Comparison of ENCODE assay signal across 8 cellular contexts in genomic region chr1:36397378-36398230, GRCh38. TPM values are rescaled to one million over a fixed set of nuclear protein-coding genes. Genes with fewer than 3 reads are reported as not detected.
DNase-seq lines count a peak whose midpoint lies in the region; ATAC-seq and TF ChIP-seq lines count a peak whose summit lies in the region.

Gene LSM10, minus strand, starts transcription at chr1:36397908. Its CDS starts 3,779 bp downstream, at chr1:36394129.

- peak within 1 kb of the TSS; percentile 59 for H2AFZ ChIP-seq in SU-DHL-6 (ENCODE audit: low read depth, low read length, severe bottlenecking)

- H3F3A ChIP-seq in SU-DHL-6 (ENCODE audit: insufficient read depth): peaks cover 32% of the 10 kb centered on the region

- peak within 1 kb of the TSS; percentile 98 for H3K4me3 Mint-ChIP-seq in activated naive CD8-positive, alpha-beta T cell treated with anti-CD3 and anti-CD28 coated beads for 36 hours
- peak within 1 kb of the TSS; percentile 97 for H3K4me3 Mint-ChIP-seq in glutamatergic neuron (ENCODE audit: unreplicated experiment)

- TF ChIP-seq EP300 in ovary (IDR thresholded peaks at IDR 0.05): peak; percentile 48

- H3K36me3 Mint-ChIP-seq in activated naive CD8-positive, alpha-beta T cell treated with anti-CD3 and anti-CD28 coated beads for 36 hours: peaks cover 15% of the 10 kb centered on the region
- H3K36me3 Mint-ChIP-seq in glutamatergic neuron (ENCODE audit: unreplicated experiment): no peaks in the 10 kb centered on the region

- intact Hi-C loops in ovary (cut with DNase I): no loop called here

- 0% methylated on average over 50 to 60 of the region's 60 CpGs for WGBS in ovary, 3 donors
- WGBS in thymus: under 1% methylated on average over 60 of the region's 60 CpGs

- H3K4me1 Mint-ChIP-seq in activated naive CD8-positive, alpha-beta T cell treated with anti-CD3 and anti-CD28 coated beads for 36 hours: peaks cover 26% of the 10 kb centered on the region
- peaks cover 7% of the 10 kb centered on the region for H3K4me1 Mint-ChIP-seq in glutamatergic neuron (ENCODE audit: low read depth, unreplicated experiment)

- H3K9me3 ChIP-seq in SU-DHL-6 (ENCODE audit: insufficient read depth, low read length) (peaks cover 6% of the 10 kb centered on the region; the same call in 1 of the 2 replicates), ovary (no peaks in the 10 kb centered on the region), thymus (ENCODE audit: control insufficient read depth) (no peaks in the 10 kb centered on the region)

- peak; percentile 78 for TF ChIP-seq POLR2A in GM10847 (IDR thresholded peaks at IDR 0.05; ENCODE audit: extremely low read depth, insufficient read length)
- TF ChIP-seq POLR2A in ovary (IDR thresholded peaks at IDR 0.05): peak; percentile 97

- H3K4me3 ChIP-seq in SU-DHL-6 (ENCODE audit: insufficient read depth, low read length, poor library complexity, severe bottlenecking) (peak within 1 kb of the TSS; percentile 60), ovary (peak within 1 kb of the TSS; percentile 62), thymus (ENCODE audit: low read length) (peak within 1 kb of the TSS; percentile 96)

- DNase-seq in NCI-H1417 (lab: John Stamatoyannopoulos, UW) (peak; percentile 87 to 93 (median 93)), glutamatergic neuron (peak; percentile 95), ovary (peak; percentile 89 to 96 (median 93))
- DNase-seq in activated naive CD8-positive, alpha-beta T cell treated with anti-CD3 and anti-CD28 coated beads for 36 hours: peak; percentile 91

- H3K9ac ChIP-seq in SU-DHL-6 (ENCODE audit: low read length): peak within 1 kb of the TSS; percentile 66

- peaks cover 19% of the 10 kb centered on the region for H3K79me2 ChIP-seq in SU-DHL-6 (ENCODE audit: insufficient read depth, low read length)

- TF ChIP-seq CTCF in SU-DHL-6 (IDR thresholded peaks at IDR 0.05; ENCODE audit: insufficient read depth, low read length, poor library complexity, severe bottlenecking): no peak
- no peak for TF ChIP-seq CTCF in glutamatergic neuron (IDR thresholded peaks at IDR 0.05; ENCODE audit: partially characterized antibody, unreplicated experiment)
- no peak for TF ChIP-seq CTCF in ovary (IDR thresholded peaks at IDR 0.05)

- H3K27ac ChIP-seq in SU-DHL-6 (ENCODE audit: low read depth, low read length) (peak within 1 kb of the TSS; percentile 76), ovary (peak within 1 kb of the TSS; percentile 52 to 84), thymus (ENCODE audit: low read depth) (peak within 1 kb of the TSS; percentile 88)

- no peaks in the 10 kb centered on the region for H3K27me3 ChIP-seq in SU-DHL-6 (ENCODE audit: low read length)
- H3K27me3 ChIP-seq in ovary: no peaks in the 10 kb centered on the region
- H3K27me3 ChIP-seq in thymus (ENCODE audit: control insufficient read depth, insufficient read depth): no peaks in the 10 kb centered on the region

- peak; percentile 90 for ATAC-seq in HG02759 (IDR thresholded peaks at IDR 0.05; ENCODE audit: unreplicated experiment)

- no peaks in the 10 kb centered on the region for H4K20me1 ChIP-seq in SU-DHL-6 (ENCODE audit: low read depth, low read length)

- peak within 1 kb of the TSS; percentile 99 for H3K27ac Mint-ChIP-seq in activated naive CD8-positive, alpha-beta T cell treated with anti-CD3 and anti-CD28 coated beads for 36 hours
- peak within 1 kb of the TSS; percentile 94 for H3K27ac Mint-ChIP-seq in glutamatergic neuron (ENCODE audit: unreplicated experiment)

- peaks cover 3% of the 10 kb centered on the region for H3K4me1 ChIP-seq in ovary (ENCODE audit: insufficient read depth)
- peaks cover 3% of the 10 kb centered on the region for H3K4me1 ChIP-seq in thymus (ENCODE audit: control insufficient read depth, insufficient read depth, low read length)

- no peaks in the 10 kb centered on the region for H3K9me2 ChIP-seq in SU-DHL-6 (replicated peaks; ENCODE audit: insufficient read depth, low read length)

- no peaks in the 10 kb centered on the region for H3K27me3 Mint-ChIP-seq in activated naive CD8-positive, alpha-beta T cell treated with anti-CD3 and anti-CD28 coated beads for 36 hours
- peaks cover 4% of the 10 kb centered on the region for H3K27me3 Mint-ChIP-seq in glutamatergic neuron (ENCODE audit: unreplicated experiment)

- no peaks in the 10 kb centered on the region for H3K9me3 Mint-ChIP-seq in activated naive CD8-positive, alpha-beta T cell treated with anti-CD3 and anti-CD28 coated beads for 36 hours
- peaks cover 1% of the 10 kb centered on the region for H3K9me3 Mint-ChIP-seq in glutamatergic neuron (ENCODE audit: unreplicated experiment)

- H3K36me3 ChIP-seq in SU-DHL-6 (ENCODE audit: low read length) (no peaks in the 10 kb centered on the region), ovary (no peaks in the 10 kb centered on the region), thymus (ENCODE audit: control insufficient read depth, insufficient read depth) (peaks cover 15% of the 10 kb centered on the region)

- H3K4me2 ChIP-seq in SU-DHL-6 (ENCODE audit: low read depth, low read length, poor library complexity, severe bottlenecking): peak within 1 kb of the TSS; percentile 73

RNA-seq across cellular contexts. Expression of gene LSM10, which starts in this region (rescaled TPM):
- total RNA-seq in activated naive CD8-positive, alpha-beta T cell treated with anti-CD3 and anti-CD28 coated beads for 36 hours: 10 to 100 TPM; 64.1 to 66.8 TPM
- total RNA-seq in glutamatergic neuron (ENCODE audit: unreplicated experiment) (44.4 TPM), ovary (10 to 100 TPM; 20.0 to 49.3 (median 37.8) TPM)
- polyA plus RNA-seq in ovary (10 to 100 TPM; 22.0 to 43.2 TPM), thymus (44.2 TPM)

Comparison
In these comparisons a context has a peak if more than half of its experiments do, and no peak if none do; other contexts are left out.
1. Peak in every context shown above with its lines: DNase-seq, ATAC-seq, H3K4me3 ChIP-seq and H3K27ac ChIP-seq.